In genomic region chr2:167794554-167795255, GRCh38 we compare ENCODE assay signal across 23 cellular contexts.
A peak's percentile ranks its signal among the peaks of the same experiment; 100 is the strongest.
DNase-seq lines count a peak whose midpoint lies in the region; ATAC-seq and TF ChIP-seq lines count a peak whose summit lies in the region.
"Had no signal": no experiment of that assay in that cellular context is flagged by ENCODE, and none has a peak within 500 bp of the region (broad histone marks: within the 10 kb centered on the region; RNA-seq: fewer than 3 reads in every experiment).

No MANE protein-coding gene starts in this region.

- H3K4me1 Mint-ChIP-seq in progenitor cell of endocrine pancreas (ENCODE audit: low read depth) = peaks cover 24% of the 10 kb centered on the region
- H3K4me1 Mint-ChIP-seq: CD14-positive monocyte; CD4-positive, alpha-beta memory T cell; CD4-positive, CD25-positive, alpha-beta regulatory T cell; CD8-positive, alpha-beta memory T cell had no signal

- ATAC-seq in HG03159 (IDR thresholded peaks at IDR 0.05; ENCODE audit: unreplicated experiment) = no peak
- ATAC-seq: GM12878 had no signal

- H3K9me3 Mint-ChIP-seq in progenitor cell of endocrine pancreas (ENCODE audit: low read depth) = peaks cover 11% of the 10 kb centered on the region

- DNase-seq in SW480 (ENCODE audit: low spot score) (peak; percentile 7), progenitor cell of endocrine pancreas (ENCODE audit: low spot score, unreplicated experiment) (no peak), NCI-H1417 (lab: John Stamatoyannopoulos, UW) (no peak)
- DNase-seq: 8988T; ACHN; BE2C; C1 segment of cervical spinal cord; CD4-positive, alpha-beta memory T cell; CD4-positive, CD25-positive, alpha-beta regulatory T cell; CD8-positive, alpha-beta memory T cell; COR-L47; DMS 273 treated with DMSO at 0.1 percent for 48 hours; DMS153; DMS53; DMS79; DND-41; EL; GDM1 had no signal

- H3K27ac ChIP-seq in VCaP = peak overlapping the region; percentile 53; the same call in 1 of the 2 replicates
- H3K27ac ChIP-seq: BLaER1 had no signal

- peaks cover 11% of the 10 kb centered on the region for H3K36me3 Mint-ChIP-seq in progenitor cell of endocrine pancreas (ENCODE audit: insufficient read depth)
- H3K36me3 Mint-ChIP-seq: CD14-positive monocyte; CD4-positive, alpha-beta memory T cell; CD4-positive, CD25-positive, alpha-beta regulatory T cell; CD8-positive, alpha-beta memory T cell had no signal

- no peak overlapping the region for H3K4me3 Mint-ChIP-seq in progenitor cell of endocrine pancreas (ENCODE audit: low read depth)
- H3K4me3 Mint-ChIP-seq: CD14-positive monocyte; CD4-positive, alpha-beta memory T cell; CD4-positive, CD25-positive, alpha-beta regulatory T cell; CD8-positive, alpha-beta memory T cell had no signal

- H3K27ac Mint-ChIP-seq in progenitor cell of endocrine pancreas = peak overlapping the region; percentile 65
- H3K27ac Mint-ChIP-seq: CD14-positive monocyte; CD4-positive, alpha-beta memory T cell; CD4-positive, CD25-positive, alpha-beta regulatory T cell; CD8-positive, alpha-beta memory T cell had no signal

- TF ChIP-seq CTCF in VCaP (conservative IDR thresholded peaks at IDR 0.05) (no peak), progenitor cell of endocrine pancreas (IDR thresholded peaks at IDR 0.05; ENCODE audit: unreplicated experiment) (no peak)

- H3K27me3 Mint-ChIP-seq in progenitor cell of endocrine pancreas = no peaks in the 10 kb centered on the region
